In genomic region chr10:71314028-71314693, GRCh38 we compare ENCODE assay signal across 8 cellular contexts. TPM values are rescaled to one million over a fixed set of nuclear protein-coding genes. Genes with fewer than 3 reads are reported as not detected.
DNase-seq lines count a peak whose midpoint lies in the region; ATAC-seq and TF ChIP-seq lines count a peak whose summit lies in the region.

No MANE protein-coding gene starts in this region.

- H3K36me3 Mint-ChIP-seq in activated T-cell treated with anti-CD3 and anti-CD28 coated beads, Interleukin-2, amount 50 U/mL, for 72 hours (ENCODE audit: insufficient read depth in 2 of 2): no peaks in the 10 kb centered on the region

- H3K9me3 ChIP-seq in OCI-LY1 (ENCODE audit: low read length): no peaks in the 10 kb centered on the region
- no peaks in the 10 kb centered on the region for H3K9me3 ChIP-seq in osteoblast (ENCODE audit: low read depth, low read length)
- H3K9me3 ChIP-seq in uterus: no peaks in the 10 kb centered on the region

- no peak for TF ChIP-seq POLR2A in uterus (IDR thresholded peaks at IDR 0.05)

- no peaks in the 10 kb centered on the region for H4K20me1 ChIP-seq in OCI-LY1 (ENCODE audit: insufficient read depth, low read length)
- no peaks in the 10 kb centered on the region for H4K20me1 ChIP-seq in osteoblast (ENCODE audit: insufficient read depth, low read length)

- H3K4me3 Mint-ChIP-seq in activated T-cell treated with anti-CD3 and anti-CD28 coated beads, Interleukin-2, amount 50 U/mL, for 72 hours: no peak overlapping the region

- no peaks in the 10 kb centered on the region for H3K36me3 ChIP-seq in OCI-LY1 (ENCODE audit: insufficient read depth, low read length)
- no peaks in the 10 kb centered on the region for H3K36me3 ChIP-seq in osteoblast (ENCODE audit: insufficient read depth, low read length)
- H3K36me3 ChIP-seq in uterus: no peaks in the 10 kb centered on the region

- H3K4me3 ChIP-seq in OCI-LY1 (ENCODE audit: low read depth, low read length, poor library complexity, severe bottlenecking) (no peak overlapping the region), fibroblast of villous mesenchyme (ENCODE audit: low read depth, low read length) (no peak overlapping the region), osteoblast (ENCODE audit: insufficient read depth, low read length) (no peak overlapping the region), uterus (no peak overlapping the region)

- H3K4me1 ChIP-seq in OCI-LY1 (ENCODE audit: insufficient read depth, low read length, severe bottlenecking) (peaks cover 5% of the 10 kb centered on the region), osteoblast (ENCODE audit: insufficient read depth, low read length) (peaks cover 8% of the 10 kb centered on the region), uterus (no peaks in the 10 kb centered on the region)

- H3K4me1 Mint-ChIP-seq in activated T-cell treated with anti-CD3 and anti-CD28 coated beads, Interleukin-2, amount 50 U/mL, for 72 hours (ENCODE audit: low read depth): peaks cover 18% of the 10 kb centered on the region

- no peaks in the 10 kb centered on the region for H3F3A ChIP-seq in OCI-LY1 (ENCODE audit: insufficient read depth, low read length)

- H3K27ac Mint-ChIP-seq in activated T-cell treated with anti-CD3 and anti-CD28 coated beads, Interleukin-2, amount 50 U/mL, for 72 hours: no peak overlapping the region

- no peaks in the 10 kb centered on the region for H3K9me3 Mint-ChIP-seq in activated T-cell treated with anti-CD3 and anti-CD28 coated beads, Interleukin-2, amount 50 U/mL, for 72 hours

- DNase-seq in 8988T: peak; percentile 74
- peak; percentile 24 to 50 for DNase-seq in activated T-cell treated with anti-CD3 and anti-CD28 coated beads, Interleukin-2, amount 50 U/mL, for 72 hours
- peak; percentile 48 for DNase-seq in fibroblast of villous mesenchyme (ENCODE audit: low read depth)
- DNase-seq in osteoblast (ENCODE audit: insufficient read length, low spot score, missing footprints): peak; percentile 95
- peak; percentile 68 to 74 for DNase-seq in uterus

- intact Hi-C loops in uterus (cut with DNase I; ENCODE audit: low total_unique reads): no loop called here

- H3K27ac ChIP-seq in OCI-LY1 (ENCODE audit: low read depth, low read length, poor library complexity, severe bottlenecking) (no peak overlapping the region), osteoblast (ENCODE audit: low read depth, low read length) (no peak overlapping the region), uterus (peak overlapping the region; percentile 75 to 86)

- H3K27me3 ChIP-seq in OCI-LY1 (ENCODE audit: insufficient read depth, low read length) (no peaks in the 10 kb centered on the region; the same call in 1 of the 2 replicates), osteoblast (ENCODE audit: insufficient read depth, low read length) (peaks cover 10% of the 10 kb centered on the region), uterus (no peaks in the 10 kb centered on the region)

- no peaks in the 10 kb centered on the region for H3K9me2 ChIP-seq in OCI-LY1 (ENCODE audit: low read depth, low read length)

- no peak overlapping the region for H3K4me2 ChIP-seq in OCI-LY1 (ENCODE audit: low read length)
- peak overlapping the region; percentile 52 for H3K4me2 ChIP-seq in osteoblast (ENCODE audit: insufficient read depth, low read length)

- H2AFZ ChIP-seq in OCI-LY1 (ENCODE audit: low read length) (no peak overlapping the region), osteoblast (ENCODE audit: low read length) (peak overlapping the region; percentile 70)

- no peaks in the 10 kb centered on the region for H3K27me3 Mint-ChIP-seq in activated T-cell treated with anti-CD3 and anti-CD28 coated beads, Interleukin-2, amount 50 U/mL, for 72 hours (ENCODE audit: low read depth)

- H3K79me2 ChIP-seq in OCI-LY1 (ENCODE audit: insufficient read depth, low read length): no peaks in the 10 kb centered on the region
- no peaks in the 10 kb centered on the region for H3K79me2 ChIP-seq in osteoblast (ENCODE audit: insufficient read depth, low read length)

- peak in 1 of 2 donors; percentile 32 for ATAC-seq in activated T-cell treated with anti-CD3 and anti-CD28 coated beads, Interleukin-2, amount 50 U/mL, for 72 hours (replicated peaks in 1 of 2)
- no peak for ATAC-seq in HG03571 (IDR thresholded peaks at IDR 0.05; ENCODE audit: unreplicated experiment)

- TF ChIP-seq CTCF in GM12873 (IDR thresholded peaks at IDR 0.05; ENCODE audit: insufficient read depth, low read depth, low read length, missing control alignments) (peak; percentile 93), OCI-LY1 (IDR thresholded peaks at IDR 0.05; ENCODE audit: low read length) (peak; percentile 57), fibroblast of villous mesenchyme (IDR thresholded peaks at IDR 0.05; ENCODE audit: insufficient read depth, low read depth, low read length) (peak; percentile 77), osteoblast (IDR thresholded peaks at IDR 0.05; ENCODE audit: extremely low read depth, low read depth, low read length) (peak; percentile 56), uterus (IDR thresholded peaks at IDR 0.05) (peak; percentile 80 to 98 (median 88))

- H3K9ac ChIP-seq in OCI-LY1 (ENCODE audit: low read length): no peak overlapping the region

RNA-seq across cellular contexts. Expression of gene SLC29A3, which starts 4.9 kb away (rescaled TPM):
- total RNA-seq in activated T-cell treated with anti-CD3 and anti-CD28 coated beads, Interleukin-2, amount 50 U/mL, for 72 hours: 1 to 10 TPM; 4.4 to 5.3 TPM
- total RNA-seq in fibroblast of villous mesenchyme: 1.6 and 2.2 TPM in 2 replicates
- total RNA-seq in osteoblast: 2.5 and 3.8 TPM in 2 replicates
- total RNA-seq in uterus: 10 to 100 TPM in 1 of 4 donors, 1 to 10 TPM in 3; 1.0 to 13.8 (median 5.5) TPM

Comparison
In these comparisons a context has a peak if more than half of its experiments do, and no peak if none do; other contexts are left out.
1. DNase-seq: peak in every context shown above with its lines; median percentile 95 in osteoblast; 74 in 8988T; 71 in uterus; 48 in fibroblast of villous mesenchyme; 37 in activated T-cell treated with anti-CD3 and anti-CD28 coated beads, Interleukin-2, amount 50 U/mL, for 72 hours.
2. H3K27ac ChIP-seq: peak in uterus (2 of 2); none in OCI-LY1 (single experiment) and osteoblast (single experiment).
3. Peak in every context shown above with its lines, with median percentiles within 50 percentile points of each other: CTCF ChIP-seq.